In genomic region chr10:61606971-61607907, GRCh38 we compare ENCODE assay signal across 1 cellular context.
TF ChIP-seq lines count a peak whose summit lies in the region.

No MANE protein-coding gene starts in this region.

TF ChIP-seq in IMR-90, 13 proteins besides CTCF, POLR2A, EP300 and RAD21:
- TF ChIP-seq FOS (IDR thresholded peaks at IDR 0.05; ENCODE audit: low read depth, low read length): no peak
- 0 out of 2 replicates have a peak, but pooled peaks have one; percentile 2 for TF ChIP-seq CEBPB (IDR thresholded peaks at IDR 0.05; ENCODE audit: low read depth, low read length)
TF ChIP-seq in IMR-90: peak in this region for 1.
